Comparison of ENCODE assay signal across 16 cellular contexts in genomic region chr15:71137138-71137518, GRCh38. TPM values are rescaled to one million over a fixed set of nuclear protein-coding genes. Genes with fewer than 3 reads are reported as not detected.
DNase-seq lines count a peak whose midpoint lies in the region; ATAC-seq, FAIRE-seq and TF ChIP-seq lines count a peak whose summit lies in the region.
"Had no signal": no experiment of that assay in that cellular context is flagged by ENCODE, and none has a peak within 500 bp of the region (broad histone marks: within the 10 kb centered on the region; RNA-seq: fewer than 3 reads in every experiment).

No MANE protein-coding gene starts in this region.

- H3K27ac ChIP-seq in ACC112 (ENCODE audit: low read depth, low read length) (peak overlapping the region; percentile 73), endothelial cell of umbilical vein (ENCODE audit: insufficient read depth, low read depth, low read length) (peak overlapping the region; percentile 81)
- H3K27ac ChIP-seq: coronary artery, testis had no signal

- H3K27me3 ChIP-seq in ACC112 (ENCODE audit: insufficient read depth, low read length) = no peaks in the 10 kb centered on the region
- H3K27me3 ChIP-seq in endothelial cell of umbilical vein (ENCODE audit: control insufficient read depth in 2 of 2, insufficient read depth in 2 of 2, low read length in 2 of 2) = no peaks in the 10 kb centered on the region
- H3K27me3 ChIP-seq: testis had no signal

- dilution Hi-C loops in endothelial cell of umbilical vein (cut with MboI; ENCODE audit: extremely low pct_ligation_motif_present, low sequenced_read_pairs) = no loop called here

- H3K4me3 Mint-ChIP-seq in T-helper 17 cell = no peak overlapping the region
- H3K4me3 Mint-ChIP-seq: activated CD4-positive, alpha-beta T cell treated with anti-CD3 and anti-CD28 coated beads for 36 hours; CD4-positive, alpha-beta memory T cell had no signal

- intact Hi-C loops in endothelial cell of umbilical vein (cut with micrococcal nuclease) (no loop called here), mucosa of descending colon (cut with DNase I, micrococcal nuclease) (no loop called here)

- H2AFZ ChIP-seq in ACC112 (ENCODE audit: low read length, unreplicated experiment) (no peak overlapping the region), endothelial cell of umbilical vein (ENCODE audit: low read depth, low read length) (peak overlapping the region; percentile 16)

- no peak for TF ChIP-seq POLR2A in endothelial cell of umbilical vein (IDR thresholded peaks at IDR 0.05; ENCODE audit: low read depth, low read length)

- H3K36me3 Mint-ChIP-seq in T-helper 17 cell (ENCODE audit: low read depth) = peaks cover 3% of the 10 kb centered on the region
- H3K36me3 Mint-ChIP-seq: activated naive CD4-positive, alpha-beta T cell treated with anti-CD3 and anti-CD28 coated beads, Interleukin-2, amount 50 U/mL, for 72 hours; CD4-positive, alpha-beta memory T cell had no signal

- no peak for TF ChIP-seq CTCF in endothelial cell of umbilical vein (IDR thresholded peaks at IDR 0.05; ENCODE audit: extremely low read depth in 1 of 2, insufficient read depth in 1 of 2, low read depth in 1 of 2, low read length in 2 of 2)
- no peak for TF ChIP-seq CTCF in mucosa of descending colon (IDR thresholded peaks at IDR 0.05)

- no peaks in the 10 kb centered on the region for H3K9me3 ChIP-seq in endothelial cell of umbilical vein (replicated peaks; ENCODE audit: control insufficient read depth, insufficient read depth, low read length)
- H3K9me3 ChIP-seq in mucosa of descending colon = no peaks in the 10 kb centered on the region
- no peaks in the 10 kb centered on the region for H3K9me3 ChIP-seq in T-helper 17 cell (ENCODE audit: control insufficient read depth, low read length, poor library complexity, severe bottlenecking)
- H3K9me3 ChIP-seq: testis had no signal

- no peak overlapping the region for H3K27ac Mint-ChIP-seq in T-helper 17 cell
- H3K27ac Mint-ChIP-seq: activated CD4-positive, alpha-beta T cell treated with anti-CD3 and anti-CD28 coated beads for 36 hours; activated naive CD4-positive, alpha-beta T cell treated with anti-CD3 and anti-CD28 coated beads, Interleukin-2, amount 50 U/mL, for 72 hours; CD4-positive, alpha-beta memory T cell had no signal

- POLR2A ChIA-PET in endothelial cell of umbilical vein (lab: Charles Lee) = no interaction called here

- CTCF ChIA-PET in endothelial cell of umbilical vein (lab: Charles Lee) = no interaction called here

- no peak overlapping the region for H3K9ac ChIP-seq in endothelial cell of umbilical vein (replicated peaks; ENCODE audit: extremely low read depth, insufficient read depth, low read length)

- H3K4me1 Mint-ChIP-seq in T-helper 17 cell = no peaks in the 10 kb centered on the region
- H3K4me1 Mint-ChIP-seq: activated CD4-positive, alpha-beta T cell treated with anti-CD3 and anti-CD28 coated beads for 36 hours; CD4-positive, alpha-beta memory T cell had no signal

- no peaks in the 10 kb centered on the region for H3K9me1 ChIP-seq in endothelial cell of umbilical vein (replicated peaks; ENCODE audit: control insufficient read depth, extremely low read depth, insufficient read depth, low read length)

- H3K4me1 ChIP-seq in ACC112 (ENCODE audit: control insufficient read depth, insufficient read depth, low read length, unreplicated experiment) (peaks cover 27% of the 10 kb centered on the region), endothelial cell of umbilical vein (ENCODE audit: control insufficient read depth, extremely low read depth, insufficient read depth, low read length) (peaks cover 40% of the 10 kb centered on the region), mucosa of descending colon (ENCODE audit: low read depth) (no peaks in the 10 kb centered on the region)

- no peaks in the 10 kb centered on the region for H4K20me1 ChIP-seq in endothelial cell of umbilical vein (replicated peaks; ENCODE audit: control insufficient read depth, extremely low read depth, insufficient read depth, low read length)

- peaks cover 44% of the 10 kb centered on the region for H3K27me3 Mint-ChIP-seq in T-helper 17 cell

- H3K4me2 ChIP-seq in endothelial cell of umbilical vein (ENCODE audit: insufficient read depth, low read length) = peak overlapping the region; percentile 2

- H3K4me3 ChIP-seq in ACC112 (ENCODE audit: low read depth, low read length) = peak overlapping the region; percentile 4; the same call in 1 of the 2 replicates
- no peak overlapping the region for H3K4me3 ChIP-seq in endothelial cell of umbilical vein (replicated peaks in 1 of 3; ENCODE audit: insufficient read depth in 1 of 3, low read depth in 1 of 3, low read length in 3 of 3)
- H3K4me3 ChIP-seq in mucosa of descending colon = no peak overlapping the region
- H3K4me3 ChIP-seq: coronary artery, testis had no signal

- ATAC-seq in mucosa of descending colon = peak; percentile 57
- no peak for ATAC-seq in T-helper 17 cell
- ATAC-seq in GM21528 (IDR thresholded peaks at IDR 0.05; ENCODE audit: low FRiP score, unreplicated experiment) = no peak
- ATAC-seq: activated CD4-positive, alpha-beta T cell treated with anti-CD3 and anti-CD28 coated beads for 36 hours; activated naive CD4-positive, alpha-beta T cell treated with anti-CD3 and anti-CD28 coated beads, Interleukin-2, amount 50 U/mL, for 72 hours had no signal

- DNase-seq in M059J (ENCODE audit: low read depth) = peak; percentile 18
- no peak for DNase-seq in endothelial cell of umbilical vein (ENCODE audit: low read depth, low spot score)
- peak in 2 of 3 donors; percentile 44 to 61 for DNase-seq in mucosa of descending colon
- DNase-seq in T-helper 17 cell = no peak
- no peak for DNase-seq in mesenteric fat pad (ENCODE audit: low spot score)
- no peak for DNase-seq in SIG-M5 (lab: John Stamatoyannopoulos, UW)
- DNase-seq: activated CD4-positive, alpha-beta T cell treated with anti-CD3 and anti-CD28 coated beads for 36 hours; CD4-positive, alpha-beta memory T cell; NCI-H1417 treated with DMSO at 0.1 percent for 48 hours; testis had no signal

- FAIRE-seq in endothelial cell of umbilical vein (lab: Jason Lieb, UNC) = no peak
- FAIRE-seq: GM12891, TTC549 had no signal

- TSS peak; percentile 53 for BruUV-seq in endothelial cell of umbilical vein (replicated peaks; lab: Mats Ljungman, UMichigan)

- H3K79me2 ChIP-seq in ACC112 (ENCODE audit: control insufficient read depth, insufficient read depth, low read length, unreplicated experiment) (peaks cover 11% of the 10 kb centered on the region), endothelial cell of umbilical vein (ENCODE audit: control insufficient read depth, insufficient read depth, low read length) (no peaks in the 10 kb centered on the region)

- H3K36me3 ChIP-seq in ACC112 (ENCODE audit: insufficient read depth, low read length) = peaks cover 4% of the 10 kb centered on the region; the same call in 1 of the 2 replicates
- no peaks in the 10 kb centered on the region for H3K36me3 ChIP-seq in endothelial cell of umbilical vein (ENCODE audit: control insufficient read depth in 2 of 2, extremely low read depth in 1 of 2, insufficient read depth in 2 of 2, low read length in 2 of 2)
- H3K36me3 ChIP-seq in mucosa of descending colon (ENCODE audit: low read depth) = no peaks in the 10 kb centered on the region

TF ChIP-seq in endothelial cell of umbilical vein, 7 proteins besides CTCF, POLR2A, EP300 and RAD21:
- TF ChIP-seq FOS (IDR thresholded peaks at IDR 0.05; ENCODE audit: borderline replicate concordance, insufficient read depth, low read length) (no peak), MAX (IDR thresholded peaks at IDR 0.05; ENCODE audit: insufficient read depth, insufficient read length) (no peak), JUN (IDR thresholded peaks at IDR 0.05; ENCODE audit: borderline replicate concordance, insufficient read depth, insufficient read length, low read depth) (no peak), EZH2 (IDR thresholded peaks at IDR 0.05; ENCODE audit: borderline replicate concordance, low read depth, low read length, severe bottlenecking) (no peak), POLR2AphosphoS5 (IDR thresholded peaks at IDR 0.05; ENCODE audit: insufficient read depth, low read depth, low read length) (no peak), GATA2 (IDR thresholded peaks at IDR 0.05; ENCODE audit: insufficient read depth, insufficient read length, low read depth, low read length) (no peak), MYC (IDR thresholded peaks at IDR 0.05; ENCODE audit: low read depth, low read length) (no peak)

RNA-seq across cellular contexts. Expression of gene THSD4, which starts 21.9 kb away (rescaled TPM):
- 5.3 and 9.9 TPM in 2 replicates for total RNA-seq in M059J (2014; rRNA removed; shearing (Covaris generic))
- total RNA-seq in endothelial cell of umbilical vein (20.2 and 25.4 TPM in 2 replicates), mucosa of descending colon (10 to 100 TPM; 18.3 to 46.2 (median 27.1) TPM), T-helper 17 cell (not detected), mesenteric fat pad (5.1 TPM)
- 9.9 and 10.0 TPM in 2 replicates for polyA plus RNA-seq in endothelial cell of umbilical vein
- polyA plus RNA-seq in endothelial cell of umbilical vein (2011; cell fraction: cytosol; rRNA removed) = 8.6 and 9.4 TPM in 2 replicates
- 11.1 and 11.9 TPM in 2 replicates for polyA plus RNA-seq in endothelial cell of umbilical vein (2011; cell fraction: nucleus; rRNA removed)
- 10.6 and 16.5 TPM in 2 replicates for polyA plus RNA-seq in endothelial cell of umbilical vein (2012)
- 19.6 and 22.7 TPM in 2 replicates for polyA minus RNA-seq in endothelial cell of umbilical vein
- polyA minus RNA-seq in endothelial cell of umbilical vein (2011; cell fraction: cytosol; rRNA and poly(A)+ RNA removed) = 2.5 TPM
- polyA minus RNA-seq in endothelial cell of umbilical vein (2011; cell fraction: nucleus; rRNA and poly(A)+ RNA removed) = 25.1 and 28.5 TPM in 2 replicates
- total RNA-seq: activated CD4-positive, alpha-beta T cell treated with anti-CD3 and anti-CD28 coated beads for 36 hours; activated naive CD4-positive, alpha-beta T cell treated with anti-CD3 and anti-CD28 coated beads, Interleukin-2, amount 50 U/mL, for 72 hours; CD4-positive, alpha-beta memory T cell had no signal
- polyA plus RNA-seq: CD4-positive, alpha-beta memory T cell had no signal

Comparison
In these comparisons a context has a peak if more than half of its experiments do, and no peak if none do; other contexts are left out.
1. DNase-seq: peak in M059J (single experiment) and mucosa of descending colon (2 of 3); none in endothelial cell of umbilical vein (single experiment), T-helper 17 cell (0 of 3), mesenteric fat pad (single experiment) and SIG-M5 (single experiment).